Comparison of ENCODE assay signal across 9 cellular contexts in genomic region chr17:55265434-55266021, GRCh38. TPM values are rescaled to one million over a fixed set of nuclear protein-coding genes. Genes with fewer than 3 reads are reported as not detected.
DNase-seq lines count a peak whose midpoint lies in the region; ATAC-seq, FAIRE-seq and TF ChIP-seq lines count a peak whose summit lies in the region.
"Had no signal": no experiment of that assay in that cellular context is flagged by ENCODE, and none has a peak within 500 bp of the region (broad histone marks: within the 10 kb centered on the region; RNA-seq: fewer than 3 reads in every experiment).

No MANE protein-coding gene starts in this region.

- peak overlapping the region; percentile 87 to 93 for H3K27ac ChIP-seq in breast epithelium
- peak overlapping the region; percentile 84 for H3K27ac ChIP-seq in HepG2 (ENCODE audit: extremely low read length, insufficient read depth, low read length)
- H3K27ac ChIP-seq in subcutaneous abdominal adipose tissue (ENCODE audit: low read depth, low read length) = no peak overlapping the region

- H3K9ac ChIP-seq in HepG2 (ENCODE audit: insufficient read depth, low read depth, low read length) = peak overlapping the region; percentile 97
- H3K9ac ChIP-seq in subcutaneous abdominal adipose tissue (ENCODE audit: low read length in 5 of 5) = peak overlapping the region in 4 of 5 donors; percentile 12 to 66 (median 59)

- under 1% methylated on average over 42 of the region's 48 CpGs for WGBS in HepG2 (ENCODE audit: low lambda C conversion rate)

- H4K20me1 ChIP-seq in HepG2 (ENCODE audit: insufficient read depth, low read length) = no peaks in the 10 kb centered on the region

- no peak for TF ChIP-seq EP300 in HepG2 (IDR thresholded peaks at IDR 0.05; ENCODE audit: low read depth in 2 of 2, low read length in 2 of 2)
- no peak for TF ChIP-seq EP300 in HepG2 (CRISPR knock-in tag; IDR thresholded peaks at IDR 0.05; ENCODE audit: borderline replicate concordance)

- CTCF ChIA-PET in HepG2 (lab: Yijun Ruan, JAX; ENCODE audit: low intra/inter-chr PET ratio, low total read pairs) = interaction anchor here (1.1 to 1.4 kb wide), 2 partner anchors 30 to 31 kb away, joined by 3 read pairs; no protein-coding TSS in a partner anchor

- DNase-seq in activated T-cell treated with anti-CD3 and anti-CD28 coated beads, Interleukin-2, amount 50 U/mL, for 1 hour = peak; percentile 42
- DNase-seq in activated T-cell treated with anti-CD3 and anti-CD28 coated beads for 4 hours (no peak), breast epithelium (ENCODE audit: low spot score in 2 of 2) (no peak), HepG2 (ENCODE audit: low spot score) (no peak), GDM1 (lab: John Stamatoyannopoulos, UW) (no peak), SKM-1 treated with dmso at 0.1 percent for 144 hours (lab: John Stamatoyannopoulos, UW; ENCODE audit: unreplicated experiment) (no peak)

- intact Hi-C loops in breast epithelium (cut with DNase I; ENCODE audit: low total_unique reads) = no loop called here
- intact Hi-C loops in HepG2 (cut with micrococcal nuclease; ENCODE audit: unreplicated experiment) = loop anchor here (2.0 kb wide), 3 partner anchors 21 to 211 kb away; no protein-coding TSS in a partner anchor

- POLR2A ChIA-PET in HepG2 (lab: Yijun Ruan, JAX) = interaction anchor here (1.1 to 13.8 kb wide), 10 partner anchors 9 to 41 kb away, joined by 3 to 626 read pairs (median 10); no protein-coding TSS in a partner anchor

- H3K4me2 ChIP-seq in HepG2 (ENCODE audit: low read depth, low read length) = peak overlapping the region; percentile 93

- no peaks in the 10 kb centered on the region for H3K9me3 ChIP-seq in breast epithelium
- H3K9me3 ChIP-seq in HepG2 (ENCODE audit: low read length) = no peaks in the 10 kb centered on the region
- no peaks in the 10 kb centered on the region for H3K9me3 ChIP-seq in subcutaneous abdominal adipose tissue (ENCODE audit: control insufficient read depth in 5 of 5, low read length in 5 of 5)

- ATAC-seq in HepG2 = peak; percentile 71
- ATAC-seq in GM18907 (IDR thresholded peaks at IDR 0.05; ENCODE audit: unreplicated experiment) = no peak

- H3K36me3 ChIP-seq in breast epithelium (no peaks in the 10 kb centered on the region), HepG2 (replicated peaks in 1 of 2; ENCODE audit: control insufficient read depth in 1 of 2, insufficient read depth in 2 of 2, low read length in 2 of 2) (peaks cover 6 to 31% of the 10 kb centered on the region in 2 experiments), subcutaneous abdominal adipose tissue (ENCODE audit: control insufficient read depth in 5 of 5, insufficient read depth in 5 of 5, low read length in 5 of 5) (peaks cover 0 to 2% (median 0%) of the 10 kb centered on the region in 5 donors)

- no peak overlapping the region for H2AFZ ChIP-seq in HepG2 (ENCODE audit: low read length)

- TF ChIP-seq CTCF in breast epithelium (IDR thresholded peaks at IDR 0.05) = no peak
- no peak for TF ChIP-seq CTCF in HepG2 (CRISPR knock-in tag; IDR thresholded peaks at IDR 0.05)

- H3K4me1 ChIP-seq in breast epithelium (no peaks in the 10 kb centered on the region), HepG2 (ENCODE audit: insufficient read depth, low read length) (peaks cover 8% of the 10 kb centered on the region), subcutaneous abdominal adipose tissue (ENCODE audit: control insufficient read depth in 5 of 5, insufficient read depth in 5 of 5, low read length in 5 of 5) (peaks cover 5 to 43% (median 34%) of the 10 kb centered on the region in 5 donors)

- no peak for FAIRE-seq in HepG2 (lab: Jason Lieb, UNC)
- FAIRE-seq: G401.6 had no signal

- BruUV-seq in HepG2 (replicated peaks; lab: Mats Ljungman, UMichigan) = no TSS peak

- peaks cover 56% of the 10 kb centered on the region for H3K79me2 ChIP-seq in HepG2 (ENCODE audit: insufficient read depth, low read length)

- H3K27me3 ChIP-seq in breast epithelium (no peaks in the 10 kb centered on the region), HepG2 (ENCODE audit: control insufficient read depth in 1 of 2, insufficient read depth in 2 of 2, low read length in 2 of 2) (no peaks in the 10 kb centered on the region; a peak in 1 of 5 replicates), subcutaneous abdominal adipose tissue (ENCODE audit: control insufficient read depth in 5 of 5, insufficient read depth in 4 of 5, low read length in 5 of 5) (peaks cover 0 to 13% (median 5%) of the 10 kb centered on the region in 5 donors)

- H3K4me3 ChIP-seq in breast epithelium = peak overlapping the region; percentile 54 to 87 (median 58)
- peak overlapping the region; percentile 81 to 93 (median 83) for H3K4me3 ChIP-seq in HepG2 (replicated peaks in 1 of 3; ENCODE audit: insufficient read depth in 1 of 3, low read depth in 2 of 3, low read length in 3 of 3)
- peak overlapping the region; percentile 58 to 66 (median 65) for H3K4me3 ChIP-seq in subcutaneous abdominal adipose tissue (ENCODE audit: low read depth in 1 of 5, low read length in 5 of 5)

- in situ Hi-C loops in HepG2 (cut with HindIII; ENCODE audit: extremely low pct_ligation_motif_present, low pct_unique_long_range_greater_than_20kb) = no loop called here

- TF ChIP-seq RAD21 in HepG2 (CRISPR knock-in tag; IDR thresholded peaks at IDR 0.05) = no peak

- TF ChIP-seq POLR2A in breast epithelium (IDR thresholded peaks at IDR 0.05) (no peak), HepG2 (IDR thresholded peaks at IDR 0.05; ENCODE audit: insufficient read depth in 1 of 2, low read depth in 2 of 2, low read length in 2 of 2) (peak in 1 of 2 experiments; percentile 42; a peak in 1 of 4 replicates)

TF ChIP-seq in HepG2, 621 proteins besides CTCF, POLR2A, EP300 and RAD21 (continues in another document):
- TF ChIP-seq ZBTB44 (CRISPR knock-in tag; IDR thresholded peaks at IDR 0.05) = peak; percentile 36; the same call in 1 of the 2 replicates
- 0 out of 2 replicates have a peak, but pooled peaks have one; percentile 51 for TF ChIP-seq ZNF256 (CRISPR knock-in tag; conservative IDR thresholded peaks at IDR 0.05)
- TF ChIP-seq PRDM4 (CRISPR knock-in tag; IDR thresholded peaks at IDR 0.05; ENCODE audit: borderline replicate concordance) = 0 out of 2 replicates have a peak, but pooled peaks have one; percentile 36

RNA-seq across cellular contexts. Expression of gene HLF, which starts 0.8 kb away (rescaled TPM):
- 10 to 100 TPM; 11.8 to 21.4 (median 13.4) TPM for total RNA-seq in breast epithelium
- total RNA-seq in HepG2 (2016; rRNA removed; fragmentation: Illumina TruSeq; extraction: Trizol) = 197 and 202 TPM in 2 replicates
- 34.5 and 39.5 TPM in 2 replicates for total RNA-seq in HepG2 (2016; cell fraction: cytosol; rRNA removed; fragmentation: Illumina TruSeq; extraction: Trizol; ENCODE audit: low read depth)
- 175 and 198 TPM in 2 replicates for total RNA-seq in HepG2 (2016; cell fraction: insoluble cytoplasmic fraction; rRNA removed; fragmentation: Illumina TruSeq; extraction: Trizol)
- total RNA-seq in HepG2 (2016; cell fraction: membrane; rRNA removed; fragmentation: Illumina TruSeq; extraction: Trizol) = 156 and 157 TPM in 2 replicates
- total RNA-seq in HepG2 (2016; cell fraction: nucleus; rRNA removed; fragmentation: Illumina TruSeq; extraction: Trizol) = 187 and 216 TPM in 2 replicates
- polyA plus RNA-seq in HepG2 (2011; rRNA removed) = 346 and 353 TPM in 2 replicates
- 266 and 275 TPM in 2 replicates for polyA plus RNA-seq in HepG2 (2011; cell fraction: cytosol; rRNA removed)
- polyA plus RNA-seq in HepG2 (2011; cell fraction: nucleus; rRNA removed) = 442 and 465 TPM in 2 replicates
- 217 and 233 TPM in 2 replicates for polyA plus RNA-seq in HepG2 (2012)
- 21.4 and 26.2 TPM in 2 replicates for polyA plus RNA-seq in HepG2 (2016; cell fraction: cytosol; fragmentation: Illumina TruSeq; extraction: Trizol; ENCODE audit: low read depth)
- polyA plus RNA-seq in HepG2 (2016; cell fraction: insoluble cytoplasmic fraction; fragmentation: Illumina TruSeq; extraction: Trizol; ENCODE audit: low read depth) = 217 and 237 TPM in 2 replicates
- polyA plus RNA-seq in HepG2 (2016; cell fraction: membrane; fragmentation: Illumina TruSeq; extraction: Trizol; ENCODE audit: low read depth) = 106 and 107 TPM in 2 replicates
- polyA plus RNA-seq in HepG2 (2016; cell fraction: nucleus; fragmentation: Illumina TruSeq; extraction: Trizol; ENCODE audit: insufficient read depth, low read depth) = 258 and 265 TPM in 2 replicates
- 1.0 and 1,188 TPM in 2 replicates for polyA minus RNA-seq in HepG2 (2011; rRNA and poly(A)+ RNA removed; ENCODE audit: low replicate concordance)
- polyA minus RNA-seq in HepG2 (2011; cell fraction: cytosol; rRNA and poly(A)+ RNA removed) = 240 and 275 TPM in 2 replicates
- polyA minus RNA-seq in HepG2 (2011; cell fraction: nucleus; rRNA and poly(A)+ RNA removed) = 508 and 622 TPM in 2 replicates
